In the genomic region with DNA sequence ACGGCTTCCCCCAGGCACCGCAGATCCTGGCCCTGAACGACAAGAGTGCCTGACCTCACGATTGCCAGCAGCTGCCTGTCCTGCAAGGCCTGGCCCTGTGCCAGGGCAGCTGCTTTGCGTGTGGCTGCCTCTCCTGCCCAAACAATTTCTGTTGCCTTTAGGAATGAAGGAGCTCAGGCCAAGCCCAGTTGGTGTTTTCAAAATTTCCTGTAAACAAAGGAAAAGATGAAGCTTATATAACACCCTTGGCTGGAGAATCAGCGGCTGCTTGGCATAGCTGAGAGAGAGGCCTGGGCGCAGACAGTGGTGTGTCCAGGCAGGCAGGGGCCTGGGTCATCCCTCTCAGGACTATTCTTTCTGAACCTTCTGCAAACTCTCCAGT, we compare ENCODE assay signal across 9 cellular contexts. TPM values are rescaled to one million over a fixed set of nuclear protein-coding genes. Genes with fewer than 3 reads are reported as not detected.
DNase-seq lines count a peak whose midpoint lies in the region; ATAC-seq and TF ChIP-seq lines count a peak whose summit lies in the region.
"Had no signal": no experiment of that assay in that cellular context is flagged by ENCODE, and none has a peak within 500 bp of the region (broad histone marks: within the 10 kb centered on the region; RNA-seq: fewer than 3 reads in every experiment).

No MANE protein-coding gene starts in this region.

- no peak for TF ChIP-seq CTCF in fibroblast of pulmonary artery (IDR thresholded peaks at IDR 0.05; ENCODE audit: low read length, missing control alignments)

- no peaks in the 10 kb centered on the region for H3K36me3 Mint-ChIP-seq in activated T-cell treated with anti-CD3 and anti-CD28 coated beads, Interleukin-2, amount 50 U/mL, for 72 hours (ENCODE audit: insufficient read depth in 2 of 2)

- H3K4me1 Mint-ChIP-seq in activated T-cell treated with anti-CD3 and anti-CD28 coated beads, Interleukin-2, amount 50 U/mL, for 72 hours (ENCODE audit: low read depth), result peaks cover 10% of the 10 kb centered on the region

- no peak overlapping the region for H3K4me3 Mint-ChIP-seq in activated T-cell treated with anti-CD3 and anti-CD28 coated beads, Interleukin-2, amount 50 U/mL, for 72 hours

- no peak for ATAC-seq in activated T-cell treated with anti-CD3 and anti-CD28 coated beads, Interleukin-2, amount 50 U/mL, for 72 hours (replicated peaks in 1 of 2)

- H3K27me3 Mint-ChIP-seq in activated T-cell treated with anti-CD3 and anti-CD28 coated beads, Interleukin-2, amount 50 U/mL, for 72 hours (ENCODE audit: low read depth), result no peaks in the 10 kb centered on the region

- no peak overlapping the region for H3K27ac Mint-ChIP-seq in activated T-cell treated with anti-CD3 and anti-CD28 coated beads, Interleukin-2, amount 50 U/mL, for 72 hours

- DNase-seq in GM04503 (ENCODE audit: low read depth) (peak; percentile 91), RPMI7951 (ENCODE audit: low read depth) (peak; percentile 87), fibroblast of pulmonary artery (ENCODE audit: low read depth) (peak; percentile 91), pons (ENCODE audit: low spot score) (peak; percentile 91)
- DNase-seq in stimulated activated CD4-positive, alpha-beta T cell treated with anti-CD3 and anti-CD28 coated beads, Interleukin-15, amount 100 ng/mL, for 24 hours, result no peak
- no peak for DNase-seq in activated T-cell treated with anti-CD3 and anti-CD28 coated beads, Interleukin-2, amount 50 U/mL, for 72 hours
- no peak for DNase-seq in central memory CD4-positive, alpha-beta T cell
- DNase-seq in activated effector memory CD4-positive, alpha-beta T cell treated with anti-CD3 and anti-CD28 coated beads, Interleukin-2, amount 50 U/mL, for 16 hours, result no peak

- no peaks in the 10 kb centered on the region for H3K9me3 Mint-ChIP-seq in activated T-cell treated with anti-CD3 and anti-CD28 coated beads, Interleukin-2, amount 50 U/mL, for 72 hours

- H3K4me3 ChIP-seq in fibroblast of pulmonary artery (replicated peaks; ENCODE audit: low read depth, low read length), result no peak overlapping the region

RNA-seq across cellular contexts. Expression of a gene that starts 11.7 kb away (rescaled TPM):
- not detected in 2 replicates for total RNA-seq in RPMI7951 (2014; rRNA removed; shearing (Covaris generic))
- total RNA-seq in activated T-cell treated with anti-CD3 and anti-CD28 coated beads, Interleukin-2, amount 50 U/mL, for 72 hours, result not detected
- total RNA-seq: glomerular endothelial cell had no signal

RNA-seq across cellular contexts. Expression of a gene that starts 20.0 kb away (rescaled TPM):
- total RNA-seq in RPMI7951 (2014; rRNA removed; shearing (Covaris generic)), result not detected in 2 replicates
- total RNA-seq in activated T-cell treated with anti-CD3 and anti-CD28 coated beads, Interleukin-2, amount 50 U/mL, for 72 hours, result under 1 TPM in 1 of 2 donors, not detected in 1; 0.34 TPM
- total RNA-seq: glomerular endothelial cell had no signal

Comparison
In these comparisons a context has a peak if more than half of its experiments do, and no peak if none do; other contexts are left out.
1. DNase-seq: peak in GM04503 (single experiment), RPMI7951 (single experiment), fibroblast of pulmonary artery (single experiment) and pons (single experiment); none in stimulated activated CD4-positive, alpha-beta T cell treated with anti-CD3 and anti-CD28 coated beads, Interleukin-15, amount 100 ng/mL, for 24 hours (single experiment), activated T-cell treated with anti-CD3 and anti-CD28 coated beads, Interleukin-2, amount 50 U/mL, for 72 hours (0 of 2), central memory CD4-positive, alpha-beta T cell (single experiment) and activated effector memory CD4-positive, alpha-beta T cell treated with anti-CD3 and anti-CD28 coated beads, Interleukin-2, amount 50 U/mL, for 16 hours (single experiment).